ENCODE assay signal across 18 cellular contexts in the genomic region with DNA sequence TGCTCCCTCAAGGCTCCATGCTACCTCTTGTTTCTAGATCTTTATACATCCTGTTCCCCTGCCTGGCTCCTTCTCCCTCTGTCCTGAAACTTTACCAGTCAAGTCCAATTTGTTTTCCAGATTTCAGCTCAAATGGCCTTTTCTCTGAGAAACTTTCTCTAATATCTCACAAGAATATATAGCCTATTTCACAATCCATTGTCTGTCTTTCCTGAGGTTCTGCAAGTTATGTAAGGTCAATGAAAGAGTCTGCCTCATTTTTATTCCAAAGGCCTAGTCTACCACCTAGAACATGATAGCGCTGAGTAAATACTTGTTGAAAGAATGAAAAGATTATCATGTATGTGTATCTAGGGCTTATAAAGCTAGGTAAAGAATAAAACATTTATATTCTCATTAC.
A peak's percentile ranks its signal among the peaks of the same experiment; 100 is the strongest.
DNase-seq lines count a peak whose midpoint lies in the region; ATAC-seq, FAIRE-seq and TF ChIP-seq lines count a peak whose summit lies in the region.
"Had no signal": no experiment of that assay in that cellular context is flagged by ENCODE, and none has a peak within 500 bp of the region (broad histone marks: within the 10 kb centered on the region; RNA-seq: fewer than 3 reads in every experiment).

No MANE protein-coding gene starts in this region.

- DNase-seq in HepG2 (ENCODE audit: low spot score) (no peak), right lobe of liver (no peak), fibroblast of pulmonary artery (ENCODE audit: low read depth) (peak; percentile 75), progenitor cell of endocrine pancreas (ENCODE audit: low spot score, unreplicated experiment) (no peak)
- no peak for DNase-seq in activated naive CD8-positive, alpha-beta T cell treated with anti-CD3 and anti-CD28 coated beads for 36 hours
- no peak for DNase-seq in stimulated activated CD4-positive, alpha-beta T cell treated with anti-CD3 and anti-CD28 coated beads, Interleukin-1b, Interleukin-23, amount 100 ng/mL, for 48 hours
- DNase-seq: 8988T; CD4-positive, alpha-beta memory T cell; DMS153; DMS79; GDM1; GM23248 had no signal

- H3K27me3 ChIP-seq in HepG2 (ENCODE audit: control insufficient read depth in 1 of 2, insufficient read depth in 2 of 2, low read length in 2 of 2): no peaks in the 10 kb centered on the region; a peak in 1 of 5 replicates
- no peaks in the 10 kb centered on the region for H3K27me3 ChIP-seq in right lobe of liver
- H3K27me3 ChIP-seq: BLaER1 had no signal

- TF ChIP-seq RAD21 in HepG2 (CRISPR knock-in tag; IDR thresholded peaks at IDR 0.05): no peak

- no peak overlapping the region for H3K4me2 ChIP-seq in HepG2 (ENCODE audit: low read depth, low read length)
- H3K4me2 ChIP-seq: BLaER1 had no signal

- no peak for TF ChIP-seq EP300 in HepG2 (IDR thresholded peaks at IDR 0.05; ENCODE audit: low read depth in 2 of 2, low read length in 2 of 2)
- TF ChIP-seq EP300 in HepG2 (CRISPR knock-in tag; IDR thresholded peaks at IDR 0.05; ENCODE audit: borderline replicate concordance): no peak

- 83% methylated on average over 1 of the region's 1 CpG for WGBS in HepG2 (ENCODE audit: low lambda C conversion rate)
- WGBS in right lobe of liver (ENCODE audit: insufficient coverage, low coverage, low lambda C conversion rate, missing lambda C conversion rate): 100% methylated on average over 1 of the region's 1 CpG

- ATAC-seq in HepG2 (no peak), right lobe of liver (no peak), HG03378 (IDR thresholded peaks at IDR 0.05; ENCODE audit: unreplicated experiment) (no peak)

- no peak overlapping the region for H3K4me3 ChIP-seq in HepG2 (replicated peaks in 1 of 3; ENCODE audit: insufficient read depth in 1 of 3, low read depth in 2 of 3, low read length in 3 of 3)
- H3K4me3 ChIP-seq in right lobe of liver: no peak overlapping the region
- no peak overlapping the region for H3K4me3 ChIP-seq in fibroblast of pulmonary artery (replicated peaks; ENCODE audit: low read depth, low read length)
- H3K4me3 ChIP-seq: BLaER1, GM23248, HAP-1 had no signal

- BruUV-seq in HepG2 (replicated peaks; lab: Mats Ljungman, UMichigan): no TSS peak

- no peaks in the 10 kb centered on the region for H3K79me2 ChIP-seq in HepG2 (ENCODE audit: insufficient read depth, low read length)

- no peak overlapping the region for H2AFZ ChIP-seq in HepG2 (ENCODE audit: low read length)
- H2AFZ ChIP-seq: GM23248 had no signal

- no peak for FAIRE-seq in HepG2 (lab: Jason Lieb, UNC)
- FAIRE-seq: GM12892, GM18507 had no signal

- intact Hi-C loops in HepG2 (cut with micrococcal nuclease; ENCODE audit: unreplicated experiment) (no loop called here), right lobe of liver (cut with DNase I) (no loop called here)

- no peak overlapping the region for H3K4me3 Mint-ChIP-seq in progenitor cell of endocrine pancreas (ENCODE audit: low read depth)
- no peak overlapping the region for H3K4me3 Mint-ChIP-seq in activated naive CD8-positive, alpha-beta T cell treated with anti-CD3 and anti-CD28 coated beads for 36 hours
- H3K4me3 Mint-ChIP-seq: CD14-positive monocyte; CD4-positive, alpha-beta memory T cell had no signal

- peaks cover 2% of the 10 kb centered on the region for H3K4me1 Mint-ChIP-seq in progenitor cell of endocrine pancreas (ENCODE audit: low read depth)
- no peaks in the 10 kb centered on the region for H3K4me1 Mint-ChIP-seq in activated naive CD8-positive, alpha-beta T cell treated with anti-CD3 and anti-CD28 coated beads for 36 hours
- H3K4me1 Mint-ChIP-seq: CD14-positive monocyte; CD4-positive, alpha-beta memory T cell had no signal

- H3K4me1 ChIP-seq in HepG2 (ENCODE audit: insufficient read depth, low read length) (no peaks in the 10 kb centered on the region), right lobe of liver (no peaks in the 10 kb centered on the region)
- H3K4me1 ChIP-seq: BLaER1, HAP-1 had no signal

- H3K27ac ChIP-seq in HepG2 (ENCODE audit: extremely low read length, insufficient read depth, low read length) (no peak overlapping the region), right lobe of liver (no peak overlapping the region)
- H3K27ac ChIP-seq: BLaER1, GM23248 had no signal

- in situ Hi-C loops in HepG2 (cut with HindIII; ENCODE audit: extremely low pct_ligation_motif_present, low pct_unique_long_range_greater_than_20kb): no loop called here

- H4K20me1 ChIP-seq in HepG2 (ENCODE audit: insufficient read depth, low read length): no peaks in the 10 kb centered on the region
- H4K20me1 ChIP-seq: BLaER1 had no signal

- POLR2A ChIA-PET in HepG2 (lab: Yijun Ruan, JAX): no interaction called here

- no peak for TF ChIP-seq POLR2A in HepG2 (IDR thresholded peaks at IDR 0.05; ENCODE audit: insufficient read depth in 1 of 2, low read depth in 2 of 2, low read length in 2 of 2)
- no peak for TF ChIP-seq POLR2A in right lobe of liver (IDR thresholded peaks at IDR 0.05)

- H3K9me3 ChIP-seq in HepG2 (ENCODE audit: low read length) (peaks cover 69% of the 10 kb centered on the region), right lobe of liver (no peaks in the 10 kb centered on the region)
- H3K9me3 ChIP-seq: BLaER1, HAP-1 had no signal

- H3K27ac Mint-ChIP-seq in progenitor cell of endocrine pancreas: peak overlapping the region; percentile 1
- no peak overlapping the region for H3K27ac Mint-ChIP-seq in activated naive CD8-positive, alpha-beta T cell treated with anti-CD3 and anti-CD28 coated beads for 36 hours
- H3K27ac Mint-ChIP-seq: CD14-positive monocyte; CD4-positive, alpha-beta memory T cell had no signal

- no peaks in the 10 kb centered on the region for H3K27me3 Mint-ChIP-seq in progenitor cell of endocrine pancreas
- no peaks in the 10 kb centered on the region for H3K27me3 Mint-ChIP-seq in activated naive CD8-positive, alpha-beta T cell treated with anti-CD3 and anti-CD28 coated beads for 36 hours
- H3K27me3 Mint-ChIP-seq: CD4-positive, alpha-beta memory T cell had no signal

- H3K9me3 Mint-ChIP-seq in progenitor cell of endocrine pancreas (ENCODE audit: low read depth): peaks cover 12% of the 10 kb centered on the region
- no peaks in the 10 kb centered on the region for H3K9me3 Mint-ChIP-seq in activated naive CD8-positive, alpha-beta T cell treated with anti-CD3 and anti-CD28 coated beads for 36 hours

- CTCF ChIA-PET in HepG2 (lab: Yijun Ruan, JAX; ENCODE audit: low intra/inter-chr PET ratio, low total read pairs): no interaction called here

- no peaks in the 10 kb centered on the region for H3K36me3 ChIP-seq in HepG2 (replicated peaks in 1 of 2; ENCODE audit: control insufficient read depth in 1 of 2, insufficient read depth in 2 of 2, low read length in 2 of 2)
- no peaks in the 10 kb centered on the region for H3K36me3 ChIP-seq in right lobe of liver
- H3K36me3 ChIP-seq: BLaER1, HAP-1 had no signal

- H3K9ac ChIP-seq in HepG2 (ENCODE audit: insufficient read depth, low read depth, low read length): no peak overlapping the region
- H3K9ac ChIP-seq: BLaER1, GM23248 had no signal

- TF ChIP-seq CTCF in HepG2 (CRISPR knock-in tag; IDR thresholded peaks at IDR 0.05): no peak
- no peak for TF ChIP-seq CTCF in right lobe of liver (IDR thresholded peaks at IDR 0.05)
- no peak for TF ChIP-seq CTCF in fibroblast of pulmonary artery (IDR thresholded peaks at IDR 0.05; ENCODE audit: low read length, missing control alignments)
- no peak for TF ChIP-seq CTCF in progenitor cell of endocrine pancreas (IDR thresholded peaks at IDR 0.05; ENCODE audit: unreplicated experiment)

- H3K36me3 Mint-ChIP-seq in progenitor cell of endocrine pancreas (ENCODE audit: insufficient read depth): peaks cover 1% of the 10 kb centered on the region
- no peaks in the 10 kb centered on the region for H3K36me3 Mint-ChIP-seq in activated naive CD8-positive, alpha-beta T cell treated with anti-CD3 and anti-CD28 coated beads for 36 hours
- H3K36me3 Mint-ChIP-seq: CD14-positive monocyte; CD4-positive, alpha-beta memory T cell had no signal

TF ChIP-seq in HepG2, 621 proteins besides CTCF, POLR2A, EP300 and RAD21:
- TF ChIP-seq, protein P1, sequence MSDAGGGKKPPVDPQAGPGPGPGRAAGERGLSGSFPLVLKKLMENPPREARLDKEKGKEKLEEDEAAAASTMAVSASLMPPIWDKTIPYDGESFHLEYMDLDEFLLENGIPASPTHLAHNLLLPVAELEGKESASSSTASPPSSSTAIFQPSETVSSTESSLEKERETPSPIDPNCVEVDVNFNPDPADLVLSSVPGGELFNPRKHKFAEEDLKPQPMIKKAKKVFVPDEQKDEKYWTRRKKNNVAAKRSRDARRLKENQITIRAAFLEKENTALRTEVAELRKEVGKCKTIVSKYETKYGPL (CRISPR knock-in tag; IDR thresholded peaks at IDR 0.05): no peak
- peak; percentile 3; the same call in 1 of the 2 replicates for TF ChIP-seq CEBPB (IDR thresholded peaks at IDR 0.05; ENCODE audit: borderline replicate concordance, low read depth, low read length)
TF ChIP-seq in HepG2: peak in this region for 1.
